1 cellular context compared by ENCODE assay signal in the genomic region with DNA sequence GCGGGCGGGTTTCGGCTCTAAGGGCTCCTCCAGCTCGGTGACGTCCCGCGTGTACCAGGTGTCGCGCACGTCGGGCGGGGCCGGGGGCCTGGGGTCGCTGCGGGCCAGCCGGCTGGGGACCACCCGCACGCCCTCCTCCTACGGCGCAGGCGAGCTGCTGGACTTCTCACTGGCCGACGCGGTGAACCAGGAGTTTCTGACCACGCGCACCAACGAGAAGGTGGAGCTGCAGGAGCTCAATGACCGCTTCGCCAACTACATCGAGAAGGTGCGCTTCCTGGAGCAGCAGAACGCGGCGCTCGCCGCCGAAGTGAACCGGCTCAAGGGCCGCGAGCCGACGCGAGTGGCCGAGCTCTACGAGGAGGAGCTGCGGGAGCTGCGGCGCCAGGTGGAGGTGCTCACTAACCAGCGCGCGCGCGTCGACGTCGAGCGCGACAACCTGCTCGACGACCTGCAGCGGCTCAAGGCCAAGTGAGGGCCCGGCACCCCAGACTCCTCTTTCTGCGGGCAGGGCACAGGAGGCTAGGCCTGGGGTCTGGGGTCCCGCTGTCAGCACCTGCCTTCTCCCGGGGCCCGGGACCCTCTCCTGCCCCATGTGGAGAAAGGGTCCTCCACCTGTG.
TF ChIP-seq lines count a peak whose summit lies in the region.

No MANE protein-coding gene starts in this region.

TF ChIP-seq in WTC11, 78 proteins besides CTCF, POLR2A, EP300 and RAD21 (continued from another document and continues in another):
- TF ChIP-seq ZNF425 (CRISPR knock-in tag; conservative IDR thresholded peaks at IDR 0.05), result no peak
- TF ChIP-seq, protein P1, sequence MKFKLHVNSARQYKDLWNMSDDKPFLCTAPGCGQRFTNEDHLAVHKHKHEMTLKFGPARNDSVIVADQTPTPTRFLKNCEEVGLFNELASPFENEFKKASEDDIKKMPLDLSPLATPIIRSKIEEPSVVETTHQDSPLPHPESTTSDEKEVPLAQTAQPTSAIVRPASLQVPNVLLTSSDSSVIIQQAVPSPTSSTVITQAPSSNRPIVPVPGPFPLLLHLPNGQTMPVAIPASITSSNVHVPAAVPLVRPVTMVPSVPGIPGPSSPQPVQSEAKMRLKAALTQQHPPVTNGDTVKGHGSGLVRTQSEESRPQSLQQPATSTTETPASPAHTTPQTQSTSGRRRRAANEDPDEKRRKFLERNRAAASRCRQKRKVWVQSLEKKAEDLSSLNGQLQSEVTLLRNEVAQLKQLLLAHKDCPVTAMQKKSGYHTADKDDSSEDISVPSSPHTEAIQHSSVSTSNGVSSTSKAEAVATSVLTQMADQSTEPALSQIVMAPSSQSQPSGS (CRISPR knock-in tag; IDR thresholded peaks at IDR 0.05; ENCODE audit: borderline replicate concordance, low read depth), result no peak
- TF ChIP-seq, protein P2, sequence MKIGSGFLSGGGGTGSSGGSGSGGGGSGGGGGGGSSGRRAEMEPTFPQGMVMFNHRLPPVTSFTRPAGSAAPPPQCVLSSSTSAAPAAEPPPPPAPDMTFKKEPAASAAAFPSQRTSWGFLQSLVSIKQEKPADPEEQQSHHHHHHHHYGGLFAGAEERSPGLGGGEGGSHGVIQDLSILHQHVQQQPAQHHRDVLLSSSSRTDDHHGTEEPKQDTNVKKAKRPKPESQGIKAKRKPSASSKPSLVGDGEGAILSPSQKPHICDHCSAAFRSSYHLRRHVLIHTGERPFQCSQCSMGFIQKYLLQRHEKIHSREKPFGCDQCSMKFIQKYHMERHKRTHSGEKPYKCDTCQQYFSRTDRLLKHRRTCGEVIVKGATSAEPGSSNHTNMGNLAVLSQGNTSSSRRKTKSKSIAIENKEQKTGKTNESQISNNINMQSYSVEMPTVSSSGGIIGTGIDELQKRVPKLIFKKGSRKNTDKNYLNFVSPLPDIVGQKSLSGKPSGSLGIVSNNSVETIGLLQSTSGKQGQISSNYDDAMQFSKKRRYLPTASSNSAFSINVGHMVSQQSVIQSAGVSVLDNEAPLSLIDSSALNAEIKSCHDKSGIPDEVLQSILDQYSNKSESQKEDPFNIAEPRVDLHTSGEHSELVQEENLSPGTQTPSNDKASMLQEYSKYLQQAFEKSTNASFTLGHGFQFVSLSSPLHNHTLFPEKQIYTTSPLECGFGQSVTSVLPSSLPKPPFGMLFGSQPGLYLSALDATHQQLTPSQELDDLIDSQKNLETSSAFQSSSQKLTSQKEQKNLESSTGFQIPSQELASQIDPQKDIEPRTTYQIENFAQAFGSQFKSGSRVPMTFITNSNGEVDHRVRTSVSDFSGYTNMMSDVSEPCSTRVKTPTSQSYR (CRISPR knock-in tag; IDR thresholded peaks at IDR 0.05), result 0 out of 2 replicates have a peak, but pooled peaks have one; percentile 33
- no peak for TF ChIP-seq JUN (CRISPR knock-in tag; IDR thresholded peaks at IDR 0.05)
- no peak for TF ChIP-seq ATF6 (CRISPR knock-in tag; IDR thresholded peaks at IDR 0.05)
- no peak for TF ChIP-seq ZBTB21 (CRISPR knock-in tag; IDR thresholded peaks at IDR 0.05; ENCODE audit: borderline replicate concordance)
- TF ChIP-seq GRHL2 (CRISPR knock-in tag; IDR thresholded peaks at IDR 0.05; ENCODE audit: insufficient replicate concordance, severe bottlenecking), result no peak
- no peak for TF ChIP-seq JAZF1 (CRISPR knock-in tag; IDR thresholded peaks at IDR 0.05)
- 0 out of 2 replicates have a peak, but pooled peaks have one; percentile 56 for TF ChIP-seq MLX (CRISPR knock-in tag; IDR thresholded peaks at IDR 0.05)
- no peak for TF ChIP-seq SOX15 (CRISPR knock-in tag; IDR thresholded peaks at IDR 0.05)
- TF ChIP-seq, protein P3, sequence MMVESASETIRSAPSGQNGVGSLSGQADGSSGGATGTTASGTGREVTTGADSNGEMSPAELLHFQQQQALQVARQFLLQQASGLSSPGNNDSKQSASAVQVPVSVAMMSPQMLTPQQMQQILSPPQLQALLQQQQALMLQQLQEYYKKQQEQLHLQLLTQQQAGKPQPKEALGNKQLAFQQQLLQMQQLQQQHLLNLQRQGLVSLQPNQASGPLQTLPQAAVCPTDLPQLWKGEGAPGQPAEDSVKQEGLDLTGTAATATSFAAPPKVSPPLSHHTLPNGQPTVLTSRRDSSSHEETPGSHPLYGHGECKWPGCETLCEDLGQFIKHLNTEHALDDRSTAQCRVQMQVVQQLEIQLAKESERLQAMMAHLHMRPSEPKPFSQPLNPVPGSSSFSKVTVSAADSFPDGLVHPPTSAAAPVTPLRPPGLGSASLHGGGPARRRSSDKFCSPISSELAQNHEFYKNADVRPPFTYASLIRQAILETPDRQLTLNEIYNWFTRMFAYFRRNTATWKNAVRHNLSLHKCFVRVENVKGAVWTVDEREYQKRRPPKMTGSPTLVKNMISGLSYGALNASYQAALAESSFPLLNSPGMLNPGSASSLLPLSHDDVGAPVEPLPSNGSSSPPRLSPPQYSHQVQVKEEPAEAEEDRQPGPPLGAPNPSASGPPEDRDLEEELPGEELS (CRISPR knock-in tag; IDR thresholded peaks at IDR 0.05), result 0 out of 2 replicates have a peak, but pooled peaks have one; percentile 61
- TF ChIP-seq, protein P4, sequence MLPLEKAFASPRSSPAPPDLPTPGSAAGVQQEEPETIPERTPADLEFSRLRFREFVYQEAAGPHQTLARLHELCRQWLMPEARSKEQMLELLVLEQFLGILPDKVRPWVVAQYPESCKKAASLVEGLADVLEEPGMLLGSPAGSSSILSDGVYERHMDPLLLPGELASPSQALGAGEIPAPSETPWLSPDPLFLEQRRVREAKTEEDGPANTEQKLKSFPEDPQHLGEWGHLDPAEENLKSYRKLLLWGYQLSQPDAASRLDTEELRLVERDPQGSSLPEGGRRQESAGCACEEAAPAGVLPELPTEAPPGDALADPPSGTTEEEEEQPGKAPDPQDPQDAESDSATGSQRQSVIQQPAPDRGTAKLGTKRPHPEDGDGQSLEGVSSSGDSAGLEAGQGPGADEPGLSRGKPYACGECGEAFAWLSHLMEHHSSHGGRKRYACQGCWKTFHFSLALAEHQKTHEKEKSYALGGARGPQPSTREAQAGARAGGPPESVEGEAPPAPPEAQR (CRISPR knock-in tag; IDR thresholded peaks at IDR 0.05), result no peak
- no peak for TF ChIP-seq ZNF423 (CRISPR knock-in tag; IDR thresholded peaks at IDR 0.05)
- peak; percentile 49; the same call in 1 of the 2 replicates for TF ChIP-seq E2F1 (CRISPR knock-in tag; IDR thresholded peaks at IDR 0.05)
- no peak for TF ChIP-seq ZNF232 (CRISPR knock-in tag; IDR thresholded peaks at IDR 0.05)
- TF ChIP-seq, protein P5, sequence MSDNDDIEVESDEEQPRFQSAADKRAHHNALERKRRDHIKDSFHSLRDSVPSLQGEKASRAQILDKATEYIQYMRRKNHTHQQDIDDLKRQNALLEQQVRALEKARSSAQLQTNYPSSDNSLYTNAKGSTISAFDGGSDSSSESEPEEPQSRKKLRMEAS (CRISPR knock-in tag; IDR thresholded peaks at IDR 0.05), result peak; percentile 91
- TF ChIP-seq ZNF138 (CRISPR knock-in tag; conservative IDR thresholded peaks at IDR 0.05), result no peak
- TF ChIP-seq KAT7 (CRISPR knock-in tag; IDR thresholded peaks at IDR 0.05; ENCODE audit: borderline replicate concordance), result no peak
- TF ChIP-seq GTF2I (CRISPR knock-in tag; conservative IDR thresholded peaks at IDR 0.05), result no peak
- TF ChIP-seq ZNF219 (CRISPR knock-in tag; IDR thresholded peaks at IDR 0.05; ENCODE audit: borderline replicate concordance), result no peak
- no peak for TF ChIP-seq RORB (CRISPR knock-in tag; IDR thresholded peaks at IDR 0.05)
- no peak for TF ChIP-seq STAT6 (CRISPR knock-in tag; conservative IDR thresholded peaks at IDR 0.05; ENCODE audit: low read depth)
- TF ChIP-seq AR (CRISPR knock-in tag; IDR thresholded peaks at IDR 0.05), result no peak
- TF ChIP-seq, protein P6, sequence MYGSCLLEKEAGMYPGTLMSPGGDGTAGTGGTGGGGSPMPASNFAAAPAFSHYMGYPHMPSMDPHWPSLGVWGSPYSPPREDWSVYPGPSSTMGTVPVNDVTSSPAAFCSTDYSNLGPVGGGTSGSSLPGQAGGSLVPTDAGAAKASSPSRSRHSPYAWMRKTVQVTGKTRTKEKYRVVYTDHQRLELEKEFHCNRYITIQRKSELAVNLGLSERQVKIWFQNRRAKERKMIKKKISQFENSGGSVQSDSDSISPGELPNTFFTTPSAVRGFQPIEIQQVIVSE (CRISPR knock-in tag; IDR thresholded peaks at IDR 0.05; ENCODE audit: borderline replicate concordance), result no peak
- TF ChIP-seq SMAD4 (CRISPR knock-in tag; IDR thresholded peaks at IDR 0.05), result no peak
- TF ChIP-seq ZMAT4 (CRISPR knock-in tag; IDR thresholded peaks at IDR 0.05), result no peak
